ENCODE assay signal across 24 cellular contexts in genomic region chr5:138021771-138022170, GRCh38.
"Had no signal": no experiment of that assay in that cellular context is flagged by ENCODE, and none has a peak within 500 bp of the region (broad histone marks: within the 10 kb centered on the region; RNA-seq: fewer than 3 reads in every experiment).

No MANE protein-coding gene starts in this region.

- H3K9me2 ChIP-seq: SK-N-SH had no signal

- H3K9ac ChIP-seq: KMS-11, SK-N-SH had no signal

- H3K4me2 ChIP-seq: KMS-11, SK-N-SH had no signal

- H3K9me3 Mint-ChIP-seq: T-cell had no signal

- H3K9me3 ChIP-seq: MG63, SK-N-SH had no signal

- ATAC-seq: HepG2, T-cell had no signal

- H3K4me3 ChIP-seq: MG63 had no signal

- H3K27me3 Mint-ChIP-seq: T-cell had no signal

- DNase-seq: IMR-90, Kasumi-1, MG63, NCI-H1092, NCI-H1105 treated with DMSO at 0.1 percent for 48 hours, NCI-H1417 treated with DMSO at 0.1 percent for 48 hours, NCI-H146, NCI-H1694 treated with DMSO at 0.1 percent for 48 hours, NCI-H1930, NCI-H2081, NCI-H2107, NCI-H226, NCI-H446, NCI-H510A, NCI-H524 treated with DMSO at 0.1 percent for 48 hours, NCI-H69, NCI-H774, RPMI8226, SHP77, SK-N-SH, SW 1271, T-cell had no signal

- H3K27ac ChIP-seq: KMS-11 had no signal

- H3K27me3 ChIP-seq: MG63 had no signal

- H3K4me3 Mint-ChIP-seq: T-cell had no signal
